15 cellular contexts compared by ENCODE assay signal in the genomic region with DNA sequence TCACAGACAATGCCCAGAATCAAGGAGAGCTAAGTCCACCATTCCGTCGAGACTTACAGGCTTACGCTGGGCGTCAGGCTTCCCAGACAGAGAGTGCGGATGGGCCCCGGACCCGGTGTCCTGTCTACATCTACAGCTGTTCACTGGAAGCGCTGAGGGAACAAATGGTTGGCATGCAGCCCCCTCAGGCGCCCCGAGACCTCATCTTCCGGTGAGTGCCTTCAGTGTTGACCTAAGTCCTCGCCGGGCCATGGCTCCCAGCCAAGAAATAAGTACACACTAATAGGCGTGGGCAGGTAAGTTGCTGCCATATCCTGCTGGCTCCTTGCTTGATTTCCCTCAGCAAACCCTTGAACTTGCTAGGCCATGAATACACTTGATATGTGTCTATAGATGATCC.
"Had no signal": no experiment of that assay in that cellular context is flagged by ENCODE, and none has a peak within 500 bp of the region (broad histone marks: within the 10 kb centered on the region; RNA-seq: fewer than 3 reads in every experiment).

No MANE protein-coding gene starts in this region.

- H3K4me1 ChIP-seq: esophagus squamous epithelium, tibial nerve, vagina had no signal

- H3K27ac ChIP-seq: brain microvascular endothelial cell, coronary artery, esophagus squamous epithelium, tibial nerve, vagina had no signal

- H3K4me3 ChIP-seq: coronary artery, esophagus squamous epithelium, tibial nerve, vagina had no signal

- H3K27me3 ChIP-seq: brain microvascular endothelial cell, esophagus squamous epithelium, tibial nerve, vagina had no signal

- H3K9me3 Mint-ChIP-seq: activated naive CD8-positive, alpha-beta T cell treated with anti-CD3 and anti-CD28 coated beads, Interleukin-2, amount 10 ng/mL, durations not matched to agents 7 days and 5 days; central memory CD8-positive, alpha-beta T cell; mesothelial cell of epicardium; nephron progenitor cell; stimulated activated memory B cell treated with anti-CD40 and anti-IgM and Interleukin-4, amounts not matched to agents 10 μg/mL and 1 μg/mL and 100 μg/mL, for 72 hours; T-helper 2 cell treated with Interferon-gamma antibody and Interleukin-4, amounts not matched to agents 5 μg/mL and 100 μg/mL, for 36 hours had no signal

- H3K4me1 Mint-ChIP-seq: mesothelial cell of epicardium, nephron progenitor cell had no signal

- ATAC-seq: stimulated activated memory B cell treated with anti-CD40 and anti-IgM and Interleukin-4, amounts not matched to agents 10 μg/mL and 1 μg/mL and 100 μg/mL, for 72 hours had no signal

- H3K27ac Mint-ChIP-seq: activated naive CD8-positive, alpha-beta T cell treated with anti-CD3 and anti-CD28 coated beads, Interleukin-2, amount 10 ng/mL, durations not matched to agents 7 days and 5 days; mesothelial cell of epicardium; stimulated activated memory B cell treated with anti-CD40 and anti-IgM and Interleukin-4, amounts not matched to agents 10 μg/mL and 1 μg/mL and 100 μg/mL, for 72 hours; T-helper 2 cell treated with Interferon-gamma antibody and Interleukin-4, amounts not matched to agents 5 μg/mL and 100 μg/mL, for 36 hours had no signal

- H3K4me3 Mint-ChIP-seq: activated naive CD8-positive, alpha-beta T cell treated with anti-CD3 and anti-CD28 coated beads, Interleukin-2, amount 10 ng/mL, durations not matched to agents 7 days and 5 days; central memory CD8-positive, alpha-beta T cell; mesothelial cell of epicardium; nephron progenitor cell; stimulated activated memory B cell treated with anti-CD40 and anti-IgM and Interleukin-4, amounts not matched to agents 10 μg/mL and 1 μg/mL and 100 μg/mL, for 72 hours; T-helper 2 cell treated with Interferon-gamma antibody and Interleukin-4, amounts not matched to agents 5 μg/mL and 100 μg/mL, for 36 hours had no signal

- DNase-seq: activated CD4-positive, alpha-beta T cell treated with anti-CD3 and anti-CD28 coated beads, Interleukin-2, amount 50 U/mL, for 1 hour; activated CD8-positive, alpha-beta memory T cell treated with anti-CD3 and anti-CD28 coated beads for 24 hours; activated naive CD4-positive, alpha-beta T cell; activated naive CD8-positive, alpha-beta T cell treated with anti-CD3 and anti-CD28 coated beads, Interleukin-2, amount 10 ng/mL, durations not matched to agents 7 days and 5 days; brain microvascular endothelial cell; esophagus squamous epithelium; hypothalamus; nephron progenitor cell had no signal

- H3K9me3 ChIP-seq: tibial nerve, vagina had no signal

- H3K27me3 Mint-ChIP-seq: activated naive CD8-positive, alpha-beta T cell treated with anti-CD3 and anti-CD28 coated beads, Interleukin-2, amount 10 ng/mL, durations not matched to agents 7 days and 5 days; central memory CD8-positive, alpha-beta T cell; stimulated activated memory B cell treated with anti-CD40 and anti-IgM and Interleukin-4, amounts not matched to agents 10 μg/mL and 1 μg/mL and 100 μg/mL, for 72 hours had no signal
